29 cellular contexts compared by ENCODE assay signal in genomic region chr21:35346697-35347096, GRCh38.
"Had no signal": no experiment of that assay in that cellular context is flagged by ENCODE, and none has a peak within 500 bp of the region (broad histone marks: within the 10 kb centered on the region; RNA-seq: fewer than 3 reads in every experiment).

No MANE protein-coding gene starts in this region.

- H3K27me3 Mint-ChIP-seq: progenitor cell of endocrine pancreas had no signal

- H3K9ac ChIP-seq: parathyroid adenoma had no signal

- H3K4me3 Mint-ChIP-seq: dendritic cell treated with granulocyte-macrophage colony-stimulating factor and Interleukin-4, amounts not matched to agents 40 ng/mL and 50 ng/mL, for 4 days; endodermal cell; mesothelial cell of epicardium; naive B cell; natural killer cell treated with Interleukin-12 subunit alpha and Interleukin-12 subunit beta and Interleukin-15 and Interleukin-18, amount 100 ng/mL, for 72 hours; neural crest cell; stimulated activated naive CD8-positive, alpha-beta T cell treated with anti-CD3 and anti-CD28 coated beads, Interleukin-15, amount 100 ng/mL, for 72 hours had no signal

- H3K27ac ChIP-seq: colonic mucosa, epithelial cell of prostate, foreskin keratinocyte, gastroesophageal sphincter, heart left ventricle, hepatocyte, neutrophil, parathyroid adenoma, right lobe of liver, thyroid gland, upper lobe of left lung had no signal

- H3K79me2 ChIP-seq: hepatocyte, parathyroid adenoma had no signal

- H3K36me3 Mint-ChIP-seq: mesothelial cell of epicardium; naive B cell; natural killer cell treated with Interleukin-12 subunit alpha and Interleukin-12 subunit beta and Interleukin-15 and Interleukin-18, amount 100 ng/mL, for 72 hours had no signal

- H3K27me3 ChIP-seq: colonic mucosa, foreskin keratinocyte, hepatocyte, right lobe of liver, thyroid gland, upper lobe of left lung had no signal

- H3K4me1 ChIP-seq: colonic mucosa, foreskin keratinocyte, gastroesophageal sphincter, parathyroid adenoma, right lobe of liver, thyroid gland, upper lobe of left lung had no signal

- H3K9me3 Mint-ChIP-seq: dendritic cell treated with granulocyte-macrophage colony-stimulating factor and Interleukin-4, amounts not matched to agents 40 ng/mL and 50 ng/mL, for 4 days; naive B cell; neural crest cell had no signal

- H3K4me3 ChIP-seq: colonic mucosa, gastroesophageal sphincter, heart left ventricle, hepatocyte, lung, mucosa of descending colon, right lobe of liver, thyroid gland, upper lobe of left lung had no signal

- H3K27ac Mint-ChIP-seq: dendritic cell treated with granulocyte-macrophage colony-stimulating factor and Interleukin-4, amounts not matched to agents 40 ng/mL and 50 ng/mL, for 4 days; endodermal cell; mesothelial cell of epicardium; naive B cell; progenitor cell of endocrine pancreas; stimulated activated naive CD8-positive, alpha-beta T cell treated with anti-CD3 and anti-CD28 coated beads, Interleukin-15, amount 100 ng/mL, for 72 hours had no signal

- DNase-seq: colonic mucosa; effector CD8-positive, alpha-beta T cell; endodermal cell; foreskin keratinocyte; heart left ventricle; kidney; mucosa of descending colon; naive B cell; right lobe of liver; small intestine; stimulated activated CD4-positive, alpha-beta T cell treated with anti-CD3 and anti-CD28 coated beads, Interleukin-15, amount 100 ng/mL, for 24 hours; stimulated activated CD4-positive, alpha-beta T cell treated with anti-CD3 and anti-CD28 coated beads, Interleukin-2, amount 100 ng/mL, for 48 hours; stimulated activated CD8-positive, alpha-beta memory T cell treated with anti-CD3 and anti-CD28 coated beads, Interleukin-4, amount 100 ng/mL, for 48 hours; stimulated activated naive CD8-positive, alpha-beta T cell treated with anti-CD3 and anti-CD28 coated beads, Interleukin-15, amount 100 ng/mL, for 72 hours; thyroid gland; upper lobe of left lung had no signal

- ATAC-seq: esophagus mucosa; foreskin keratinocyte; gastroesophageal sphincter; heart left ventricle; left lobe of liver; mucosa of descending colon; natural killer cell treated with Interleukin-12 subunit alpha and Interleukin-12 subunit beta and Interleukin-15 and Interleukin-18, amount 100 ng/mL, for 72 hours; right lobe of liver; stimulated activated naive CD8-positive, alpha-beta T cell treated with anti-CD3 and anti-CD28 coated beads, Interleukin-15, amount 100 ng/mL, for 72 hours had no signal

- H3K36me3 ChIP-seq: colonic mucosa, gastroesophageal sphincter, heart left ventricle, neutrophil, right lobe of liver, thyroid gland, upper lobe of left lung had no signal

- H3K9me3 ChIP-seq: colonic mucosa, heart left ventricle, mucosa of descending colon, neutrophil, right lobe of liver, thyroid gland, upper lobe of left lung had no signal

- H2AFZ ChIP-seq: hepatocyte, parathyroid adenoma had no signal

- H3K4me2 ChIP-seq: hepatocyte had no signal
